Comparison of ENCODE assay signal across 38 cellular contexts in genomic region chr1:3296858-3297257, GRCh38.
"Had no signal": no experiment of that assay in that cellular context is flagged by ENCODE, and none has a peak within 500 bp of the region (broad histone marks: within the 10 kb centered on the region; RNA-seq: fewer than 3 reads in every experiment).

No MANE protein-coding gene starts in this region.

- H3K4me3 Mint-ChIP-seq: activated CD4-positive, alpha-beta memory T cell treated with anti-CD3 and anti-CD28 coated beads, Interleukin-2, amount 10 ng/mL, durations not matched to agents 7 days and 5 days; activated CD4-positive, alpha-beta T cell treated with anti-CD3 and anti-CD28 coated beads for 36 hours; activated CD4-positive, alpha-beta T cell treated with anti-CD3 and anti-CD28 coated beads, Interleukin-2, amount 10 ng/mL, durations not matched to agents 7 days and 5 days; activated CD8-positive, alpha-beta memory T cell treated with anti-CD3 and anti-CD28 coated beads, Interleukin-2, amount 10 ng/mL, durations not matched to agents 7 days and 5 days; activated CD8-positive, alpha-beta T cell treated with anti-CD3 and anti-CD28 coated beads, Interleukin-2, amount 10 ng/mL, durations not matched to agents 7 days and 5 days; activated naive CD4-positive, alpha-beta T cell treated with anti-CD3 and anti-CD28 coated beads for 36 hours; activated naive CD8-positive, alpha-beta T cell treated with anti-CD3 and anti-CD28 coated beads for 36 hours; activated T-cell treated with anti-CD3 and anti-CD28 coated beads, Interleukin-2, amount 50 U/mL, for 4 hours; activated T-cell treated with anti-CD3 and anti-CD28 coated beads, Interleukin-2, amount 50 U/mL, for 72 hours; activated T-helper 1 cell treated with anti-CD3 and anti-CD28 coated beads, Interleukin-12 subunit alpha, Interleukin-12 subunit beta, Interleukin-2, Interleukin-4 antibody, amounts not matched to agents 30 ng/mL and 10 ng/mL and 1 ng/mL, durations not matched to agents 14 hours and 24 hours and 36 hours; activated T-helper 17 cell treated with anti-CD3 and anti-CD28 coated beads, Interleukin-2, amount 50 U/mL, for 72 hours; T-helper 1 cell treated with Interleukin-12 subunit alpha and Interleukin-12 subunit beta and Interleukin-4 antibody, amounts not matched to agents 30 μg/mL and 1 μg/mL, for 36 hours; T-helper 2 cell treated with Interferon-gamma antibody and Interleukin-4, amounts not matched to agents 5 μg/mL and 100 μg/mL, for 36 hours; WTC11 had no signal

- H3K27me3 Mint-ChIP-seq: activated CD4-positive, alpha-beta memory T cell treated with anti-CD3 and anti-CD28 coated beads, Interleukin-2, amount 10 ng/mL, durations not matched to agents 7 days and 5 days; activated CD4-positive, alpha-beta T cell treated with anti-CD3 and anti-CD28 coated beads for 36 hours; activated CD4-positive, alpha-beta T cell treated with anti-CD3 and anti-CD28 coated beads, Interleukin-2, amount 10 ng/mL, durations not matched to agents 7 days and 5 days; activated CD8-positive, alpha-beta memory T cell treated with anti-CD3 and anti-CD28 coated beads, Interleukin-2, amount 10 ng/mL, durations not matched to agents 7 days and 5 days; activated naive CD8-positive, alpha-beta T cell treated with anti-CD3 and anti-CD28 coated beads for 36 hours; activated T-helper 17 cell treated with anti-CD3 and anti-CD28 coated beads, Interleukin-2, amount 50 U/mL, for 72 hours had no signal

- H3K27me3 ChIP-seq: adrenal gland, body of pancreas, brain microvascular endothelial cell had no signal

- H3K9me3 ChIP-seq: adrenal gland, body of pancreas had no signal

- H3K9me3 Mint-ChIP-seq: activated CD4-positive, alpha-beta memory T cell treated with anti-CD3 and anti-CD28 coated beads, Interleukin-2, amount 10 ng/mL, durations not matched to agents 7 days and 5 days; activated CD4-positive, alpha-beta T cell treated with anti-CD3 and anti-CD28 coated beads, Interleukin-2, amount 10 ng/mL, durations not matched to agents 7 days and 5 days; activated naive CD4-positive, alpha-beta T cell treated with anti-CD3 and anti-CD28 coated beads for 36 hours; activated naive CD4-positive, alpha-beta T cell treated with anti-CD3 and anti-CD28 coated beads, Interleukin-2, amount 50 U/mL, for 72 hours; activated naive CD8-positive, alpha-beta T cell treated with anti-CD3 and anti-CD28 coated beads for 36 hours; activated T-cell treated with anti-CD3 and anti-CD28 coated beads, Interleukin-2, amount 50 U/mL, for 4 hours; activated T-cell treated with anti-CD3 and anti-CD28 coated beads, Interleukin-2, amount 50 U/mL, for 72 hours; activated T-helper 1 cell treated with anti-CD3 and anti-CD28 coated beads, Interleukin-12 subunit alpha, Interleukin-12 subunit beta, Interleukin-2, Interleukin-4 antibody, amounts not matched to agents 30 ng/mL and 10 ng/mL and 1 ng/mL, durations not matched to agents 14 hours and 24 hours and 36 hours; activated T-helper 17 cell treated with anti-CD3 and anti-CD28 coated beads, Interleukin-2, amount 50 U/mL, for 72 hours; T-helper 1 cell treated with Interleukin-12 subunit alpha and Interleukin-12 subunit beta and Interleukin-4 antibody, amounts not matched to agents 30 μg/mL and 1 μg/mL, for 36 hours; T-helper 2 cell treated with Interferon-gamma antibody and Interleukin-4, amounts not matched to agents 5 μg/mL and 100 μg/mL, for 36 hours; WTC11 had no signal

- H3K27ac ChIP-seq: adrenal gland, body of pancreas, brain microvascular endothelial cell, breast epithelium, WERI-Rb-1 had no signal

- DNase-seq: activated CD4-positive, alpha-beta memory T cell treated with anti-CD3 and anti-CD28 coated beads, Interleukin-2, amount 10 ng/mL, durations not matched to agents 7 days and 5 days; activated CD4-positive, alpha-beta T cell treated with anti-CD3 and anti-CD28 coated beads for 1 hour; activated CD4-positive, alpha-beta T cell treated with anti-CD3 and anti-CD28 coated beads for 36 hours; activated CD4-positive, alpha-beta T cell treated with anti-CD3 and anti-CD28 coated beads for 48 hours; activated CD4-positive, alpha-beta T cell treated with anti-CD3 and anti-CD28 coated beads, Interleukin-2, amount 10 ng/mL, durations not matched to agents 7 days and 5 days; activated CD4-positive, alpha-beta T cell treated with anti-CD3 and anti-CD28 coated beads, Interleukin-2, amount 50 U/mL, for 48 hours; activated CD4-positive, CD25-positive, alpha-beta regulatory T cell; activated CD8-positive, alpha-beta memory T cell treated with anti-CD3 and anti-CD28 coated beads for 24 hours; activated CD8-positive, alpha-beta memory T cell treated with anti-CD3 and anti-CD28 coated beads, Interleukin-2, amount 10 ng/mL, durations not matched to agents 7 days and 5 days; activated CD8-positive, alpha-beta memory T cell treated with anti-CD3 and anti-CD28 coated beads, Interleukin-2, amount 50 U/mL, for 48 hours; activated CD8-positive, alpha-beta T cell treated with anti-CD3 and anti-CD28 coated beads, Interleukin-2, amount 10 ng/mL, durations not matched to agents 7 days and 5 days; activated effector memory CD4-positive, alpha-beta T cell treated with anti-CD3 and anti-CD28 coated beads, Interleukin-2, amount 50 U/mL, for 16 hours; activated gamma-delta T cell treated with Interleukin-2 at 50 U/mL for 16 hours; activated naive CD4-positive, alpha-beta T cell; activated naive CD4-positive, alpha-beta T cell treated with anti-CD3 and anti-CD28 coated beads for 36 hours; activated naive CD4-positive, alpha-beta T cell treated with anti-CD3 and anti-CD28 coated beads, Interleukin-2, amount 50 U/mL, for 16 hours; activated naive CD8-positive, alpha-beta T cell treated with anti-CD3 and anti-CD28 coated beads for 36 hours; activated T-cell treated with anti-CD3 and anti-CD28 coated beads, Interleukin-2, amount 50 U/mL, for 1 hour; activated T-cell treated with anti-CD3 and anti-CD28 coated beads, Interleukin-2, amount 50 U/mL, for 4 hours; activated T-cell treated with anti-CD3 and anti-CD28 coated beads, Interleukin-2, amount 50 U/mL, for 72 hours; adrenal gland; amniotic stem cell; aorta; body of pancreas; brain microvascular endothelial cell; central memory CD4-positive, alpha-beta T cell; T-helper 1 cell; T-helper 2 cell; T-helper 9 cell; WERI-Rb-1 had no signal

- ATAC-seq: activated CD4-positive, alpha-beta T cell treated with anti-CD3 and anti-CD28 coated beads for 36 hours; activated CD4-positive, CD25-positive, alpha-beta regulatory T cell treated with anti-CD3 and anti-CD28 coated beads, Interleukin-2, amount 50 U/mL, for 24 hours; activated CD8-positive, alpha-beta memory T cell treated with anti-CD3 and anti-CD28 coated beads, Interleukin-2, amount 10 ng/mL, durations not matched to agents 7 days and 5 days; activated CD8-positive, alpha-beta T cell treated with anti-CD3 and anti-CD28 coated beads, Interleukin-2, amount 10 ng/mL, durations not matched to agents 7 days and 5 days; activated naive CD4-positive, alpha-beta T cell treated with anti-CD3 and anti-CD28 coated beads, Interleukin-2, amount 50 U/mL, for 72 hours; activated T-cell treated with anti-CD3 and anti-CD28 coated beads, Interleukin-2, amount 50 U/mL, for 4 hours; activated T-cell treated with anti-CD3 and anti-CD28 coated beads, Interleukin-2, amount 50 U/mL, for 72 hours; activated T-helper 17 cell treated with anti-CD3 and anti-CD28 coated beads, Interleukin-2, amount 50 U/mL, for 72 hours; body of pancreas; WTC11 had no signal

- H3K27ac Mint-ChIP-seq: activated CD4-positive, alpha-beta memory T cell treated with anti-CD3 and anti-CD28 coated beads, Interleukin-2, amount 10 ng/mL, durations not matched to agents 7 days and 5 days; activated CD4-positive, alpha-beta T cell treated with anti-CD3 and anti-CD28 coated beads for 36 hours; activated CD4-positive, alpha-beta T cell treated with anti-CD3 and anti-CD28 coated beads, Interleukin-2, amount 10 ng/mL, durations not matched to agents 7 days and 5 days; activated CD8-positive, alpha-beta memory T cell treated with anti-CD3 and anti-CD28 coated beads, Interleukin-2, amount 10 ng/mL, durations not matched to agents 7 days and 5 days; activated CD8-positive, alpha-beta T cell treated with anti-CD3 and anti-CD28 coated beads, Interleukin-2, amount 10 ng/mL, durations not matched to agents 7 days and 5 days; activated naive CD4-positive, alpha-beta T cell treated with anti-CD3 and anti-CD28 coated beads for 36 hours; activated naive CD4-positive, alpha-beta T cell treated with anti-CD3 and anti-CD28 coated beads, Interleukin-2, amount 50 U/mL, for 72 hours; activated naive CD8-positive, alpha-beta T cell treated with anti-CD3 and anti-CD28 coated beads for 36 hours; activated T-cell treated with anti-CD3 and anti-CD28 coated beads, Interleukin-2, amount 50 U/mL, for 72 hours; activated T-helper 1 cell treated with anti-CD3 and anti-CD28 coated beads, Interleukin-12 subunit alpha, Interleukin-12 subunit beta, Interleukin-2, Interleukin-4 antibody, amounts not matched to agents 30 ng/mL and 10 ng/mL and 1 ng/mL, durations not matched to agents 14 hours and 24 hours and 36 hours; activated T-helper 17 cell treated with anti-CD3 and anti-CD28 coated beads, Interleukin-2, amount 50 U/mL, for 72 hours; T-helper 1 cell treated with Interleukin-12 subunit alpha and Interleukin-12 subunit beta and Interleukin-4 antibody, amounts not matched to agents 30 μg/mL and 1 μg/mL, for 36 hours; T-helper 2 cell treated with Interferon-gamma antibody and Interleukin-4, amounts not matched to agents 5 μg/mL and 100 μg/mL, for 36 hours; WTC11 had no signal

- H3K4me1 ChIP-seq: adrenal gland, breast epithelium had no signal

- H3K4me3 ChIP-seq: adrenal gland, body of pancreas, breast epithelium had no signal

- H3K36me3 ChIP-seq: adrenal gland, brain microvascular endothelial cell, breast epithelium, WERI-Rb-1 had no signal

- H3K4me1 Mint-ChIP-seq: activated CD4-positive, alpha-beta memory T cell treated with anti-CD3 and anti-CD28 coated beads, Interleukin-2, amount 10 ng/mL, durations not matched to agents 7 days and 5 days; activated CD4-positive, alpha-beta T cell treated with anti-CD3 and anti-CD28 coated beads for 36 hours; activated CD4-positive, alpha-beta T cell treated with anti-CD3 and anti-CD28 coated beads, Interleukin-2, amount 10 ng/mL, durations not matched to agents 7 days and 5 days; activated CD8-positive, alpha-beta memory T cell treated with anti-CD3 and anti-CD28 coated beads, Interleukin-2, amount 10 ng/mL, durations not matched to agents 7 days and 5 days; activated naive CD8-positive, alpha-beta T cell treated with anti-CD3 and anti-CD28 coated beads for 36 hours; activated T-helper 17 cell treated with anti-CD3 and anti-CD28 coated beads, Interleukin-2, amount 50 U/mL, for 72 hours; WTC11 had no signal

- H3K36me3 Mint-ChIP-seq: activated CD8-positive, alpha-beta memory T cell treated with anti-CD3 and anti-CD28 coated beads, Interleukin-2, amount 10 ng/mL, durations not matched to agents 7 days and 5 days; activated naive CD4-positive, alpha-beta T cell treated with anti-CD3 and anti-CD28 coated beads, Interleukin-2, amount 50 U/mL, for 72 hours; activated naive CD8-positive, alpha-beta T cell treated with anti-CD3 and anti-CD28 coated beads for 36 hours; WTC11 had no signal
